29 cellular contexts compared by ENCODE assay signal in the genomic region with DNA sequence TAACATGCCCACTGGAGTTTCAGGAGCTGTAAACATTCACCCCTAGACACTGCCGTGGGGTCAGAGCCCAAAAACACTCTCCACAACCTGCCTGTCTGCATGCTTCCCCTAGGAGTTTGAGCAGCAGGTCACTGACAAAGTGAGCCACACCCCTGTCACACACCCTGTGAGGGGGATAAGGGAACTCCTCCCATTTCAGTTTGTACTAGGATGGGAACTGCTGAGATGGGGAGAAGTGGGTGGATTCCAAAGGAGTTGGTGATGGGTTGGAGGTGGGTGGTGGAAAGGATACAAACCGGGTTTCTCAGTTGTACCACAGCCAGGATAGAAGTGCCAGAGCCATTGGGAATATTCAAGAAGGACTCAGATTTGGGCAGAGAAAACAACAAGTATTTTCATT.
"Had no signal": no experiment of that assay in that cellular context is flagged by ENCODE, and none has a peak within 500 bp of the region (broad histone marks: within the 10 kb centered on the region; RNA-seq: fewer than 3 reads in every experiment).

No MANE protein-coding gene starts in this region.

- ATAC-seq: left colon; left lung; lower lobe of right lung; natural killer cell; pancreas; right cardiac atrium; sciatic nerve; stimulated activated naive B cell treated with anti-CD40 and anti-IgM and Interleukin-4, amounts not matched to agents 10 μg/mL and 1 μg/mL and 100 μg/mL, for 72 hours; stimulated activated naive CD8-positive, alpha-beta T cell treated with anti-CD3 and anti-CD28 coated beads, Interleukin-15, Interleukin-2, amounts not matched to agents 100 U/mL and 50 U/mL, for 24 hours; upper lobe of right lung had no signal

- H3K27ac ChIP-seq: left lung, lower lobe of right lung, pancreas, prostate gland, stomach, testis, thyroid gland, transverse colon, upper lobe of right lung had no signal

- H3K36me3 Mint-ChIP-seq: immature natural killer cell; natural killer cell; stimulated activated naive B cell treated with anti-CD40 and anti-IgM and Interleukin-4, amounts not matched to agents 10 μg/mL and 1 μg/mL and 100 μg/mL, for 72 hours had no signal

- DNase-seq: hypothalamus; immature natural killer cell; kidney; left colon; left lung; lower lobe of right lung; mammary epithelial cell; mesenchymal stem cell; natural killer cell; nephron progenitor cell; pancreas; posterior cingulate gyrus; retina; stimulated activated CD4-positive, alpha-beta T cell treated with anti-CD3 and anti-CD28 coated beads, Interleukin-12 subunit alpha, Interleukin-12 subunit beta, amount 100 ng/mL, for 4 hours; stimulated activated CD4-positive, alpha-beta T cell treated with anti-CD3 and anti-CD28 coated beads, Interleukin-15, amount 100 ng/mL, for 24 hours; stimulated activated CD4-positive, alpha-beta T cell treated with anti-CD3 and anti-CD28 coated beads, Interleukin-2, amount 100 ng/mL, for 24 hours; stimulated activated CD4-positive, alpha-beta T cell treated with anti-CD3 and anti-CD28 coated beads, Interleukin-4, amount 100 ng/mL, for 1 hour; stimulated activated naive B cell treated with anti-CD40 and anti-IgM and Interleukin-4, amounts not matched to agents 10 μg/mL and 1 μg/mL and 100 μg/mL, for 72 hours; stimulated activated naive CD8-positive, alpha-beta T cell treated with anti-CD3 and anti-CD28 coated beads, Interleukin-15, Interleukin-2, amounts not matched to agents 100 U/mL and 50 U/mL, for 24 hours; stomach; testis; thyroid gland; transverse colon; upper lobe of right lung had no signal

- H3K27ac Mint-ChIP-seq: immature natural killer cell; natural killer cell; stimulated activated naive B cell treated with anti-CD40 and anti-IgM and Interleukin-4, amounts not matched to agents 10 μg/mL and 1 μg/mL and 100 μg/mL, for 72 hours had no signal

- FAIRE-seq: islet of Langerhans, kidney, pancreas had no signal

- H3K4me1 Mint-ChIP-seq: immature natural killer cell, natural killer cell had no signal

- H3K9me3 ChIP-seq: lower lobe of right lung, pancreas, prostate gland, testis, thyroid gland, transverse colon had no signal

- H3K36me3 ChIP-seq: left lung, lower lobe of right lung, pancreas, prostate gland, stomach, thyroid gland, transverse colon, upper lobe of right lung had no signal

- H3K4me1 ChIP-seq: left lung, lower lobe of right lung, pancreas, prostate gland, testis, thyroid gland, transverse colon, upper lobe of right lung had no signal

- H3K9me3 Mint-ChIP-seq: natural killer cell had no signal

- H3K4me3 ChIP-seq: left lung, lower lobe of right lung, pancreas, prostate gland, skin epidermis, stomach, testis, thyroid gland, transverse colon, upper lobe of right lung had no signal

- H3K4me3 Mint-ChIP-seq: immature natural killer cell; natural killer cell; nephron progenitor cell; stimulated activated naive B cell treated with anti-CD40 and anti-IgM and Interleukin-4, amounts not matched to agents 10 μg/mL and 1 μg/mL and 100 μg/mL, for 72 hours had no signal

- H3K27me3 ChIP-seq: left lung, pancreas, testis, thyroid gland, transverse colon, upper lobe of right lung had no signal
